Comparison of ENCODE assay signal across 10 cellular contexts in genomic region chr3:134904796-134905646, GRCh38.
DNase-seq lines count a peak whose midpoint lies in the region; ATAC-seq lines count a peak whose summit lies in the region.
"Had no signal": no experiment of that assay in that cellular context is flagged by ENCODE, and none has a peak within 500 bp of the region (broad histone marks: within the 10 kb centered on the region; RNA-seq: fewer than 3 reads in every experiment).

No MANE protein-coding gene starts in this region.

- no peak overlapping the region for H4K8ac ChIP-seq in mesenchymal stem cell (ENCODE audit: low read length)

- no peaks in the 10 kb centered on the region for H3K9me3 ChIP-seq in mesenchymal stem cell (ENCODE audit: control insufficient read depth, low read length)

- no peak overlapping the region for H3K9ac ChIP-seq in mesenchymal stem cell (ENCODE audit: low read length)

- H3K18ac ChIP-seq in mesenchymal stem cell (ENCODE audit: low read depth in 1 of 2, low read length in 2 of 2), result no peak overlapping the region

- H2BK120ac ChIP-seq in mesenchymal stem cell (ENCODE audit: low read depth, low read length), result no peak overlapping the region

- ATAC-seq in GM18517 (IDR thresholded peaks at IDR 0.05; ENCODE audit: unreplicated experiment) (peak; percentile 19), GM21619 (IDR thresholded peaks at IDR 0.05; ENCODE audit: unreplicated experiment) (peak; percentile 21), HG03520 (IDR thresholded peaks at IDR 0.05; ENCODE audit: unreplicated experiment) (peak; percentile 15), GM19351 (IDR thresholded peaks at IDR 0.05; ENCODE audit: unreplicated experiment) (no peak), GM19023 (IDR thresholded peaks at IDR 0.05; ENCODE audit: unreplicated experiment) (no peak)

- no peak overlapping the region for H2AK5ac ChIP-seq in mesenchymal stem cell (ENCODE audit: low read length, severe bottlenecking)

- no peak overlapping the region for H3K27ac ChIP-seq in mesenchymal stem cell (ENCODE audit: low read length, poor library complexity, severe bottlenecking)

- no peak overlapping the region for H4K91ac ChIP-seq in mesenchymal stem cell (ENCODE audit: low read length)

- WGBS in mesenchymal stem cell, result 87% methylated on average over 7 of the region's 7 CpGs

- peaks cover 0 to 4% of the 10 kb centered on the region in 2 experiments for H3K27me3 ChIP-seq in mesenchymal stem cell (ENCODE audit: control insufficient read depth in 1 of 2, insufficient read depth in 1 of 2, low read length in 2 of 2)

- no peak overlapping the region for H2BK12ac ChIP-seq in mesenchymal stem cell (ENCODE audit: low read length in 2 of 2)

- H2BK5ac ChIP-seq in mesenchymal stem cell (ENCODE audit: low read depth, low read length, poor library complexity, severe bottlenecking), result no peak overlapping the region

- H2AFZ ChIP-seq in mesenchymal stem cell (ENCODE audit: low read depth, low read length), result no peak overlapping the region

- H3K4me3 ChIP-seq in mesenchymal stem cell (ENCODE audit: insufficient read depth in 1 of 2, low read depth in 1 of 2, low read length in 2 of 2), result no peak overlapping the region

- no peak overlapping the region for H3K4me2 ChIP-seq in mesenchymal stem cell (ENCODE audit: low read length, poor library complexity, severe bottlenecking)

- H3K14ac ChIP-seq in mesenchymal stem cell (ENCODE audit: low read length in 2 of 2), result no peak overlapping the region

- no peak overlapping the region for H3K23ac ChIP-seq in mesenchymal stem cell (ENCODE audit: low read length in 2 of 2)

- no peak overlapping the region for H2BK15ac ChIP-seq in mesenchymal stem cell (ENCODE audit: low read depth, poor library complexity, severe bottlenecking)

- peak; percentile 41 for DNase-seq in left kidney (ENCODE audit: low read depth, low spot score)
- no peak for DNase-seq in mesenchymal stem cell
- DNase-seq in NCI-H1930 (lab: John Stamatoyannopoulos, UW), result no peak
- DNase-seq: activated CD4-positive, alpha-beta T cell treated with anti-CD3 and anti-CD28 coated beads for 1 hour; DMS153 had no signal

- H3K4me1 ChIP-seq in mesenchymal stem cell (ENCODE audit: control insufficient read depth, insufficient read depth, low read depth, low read length), result peaks cover 14% of the 10 kb centered on the region

- no peaks in the 10 kb centered on the region for H3K36me3 ChIP-seq in mesenchymal stem cell (ENCODE audit: control insufficient read depth in 1 of 2, insufficient read depth in 2 of 2, low read depth in 1 of 2, low read length in 2 of 2)

- no peak overlapping the region for H3K4ac ChIP-seq in mesenchymal stem cell (ENCODE audit: low read depth in 1 of 2, low read length in 2 of 2)

- no peaks in the 10 kb centered on the region for H3K79me1 ChIP-seq in mesenchymal stem cell (replicated peaks; ENCODE audit: low read length, poor library complexity, severe bottlenecking)

Comparison
In these comparisons a context has a peak if more than half of its experiments do, and no peak if none do; other contexts are left out.
1. ATAC-seq: peak in GM18517 (single experiment), GM21619 (single experiment) and HG03520 (single experiment); none in GM19351 (single experiment) and GM19023 (single experiment).